29 cellular contexts compared by ENCODE assay signal in the genomic region with DNA sequence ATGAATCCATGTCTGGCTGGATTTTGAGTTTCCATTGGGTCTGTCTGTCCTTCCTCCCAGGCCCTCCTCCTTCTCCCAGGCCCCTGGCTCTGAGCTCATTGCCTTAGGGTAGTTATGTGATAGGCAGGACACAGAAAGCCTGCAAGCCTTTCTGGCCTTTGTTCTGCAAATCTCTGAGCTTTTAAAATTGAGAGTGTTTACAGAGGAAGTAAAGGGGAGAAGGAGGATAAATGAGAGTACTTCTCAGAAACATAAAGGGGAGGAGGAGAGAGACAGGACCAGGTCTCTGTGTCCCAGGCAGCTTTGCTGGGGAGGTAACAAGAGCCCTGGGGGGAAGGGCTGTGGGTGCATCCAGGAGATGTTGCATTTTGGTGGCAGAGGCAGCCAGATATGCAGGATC.
DNase-seq lines count a peak whose midpoint lies in the region; ATAC-seq and TF ChIP-seq lines count a peak whose summit lies in the region.
"Had no signal": no experiment of that assay in that cellular context is flagged by ENCODE, and none has a peak within 500 bp of the region (broad histone marks: within the 10 kb centered on the region; RNA-seq: fewer than 3 reads in every experiment).

No MANE protein-coding gene starts in this region.

- POLR2A ChIA-PET in WTC11 (lab: Charles Lee) = interaction anchor here (0.7 kb wide), 1 partner anchor 371 kb away, joined by 3 read pairs; no protein-coding TSS in a partner anchor

- CTCF ChIA-PET in WTC11 (lab: Charles Lee) = interaction anchor here (1.0 to 2.1 kb wide), 9 partner anchors 16 to 161 kb away, joined by 3 to 7 read pairs (median 5); partner anchors contain the start of gene FOXD2

- TF ChIP-seq CTCF in WTC11 (IDR thresholded peaks at IDR 0.05) = no peak
- TF ChIP-seq CTCF in nephron (IDR thresholded peaks at IDR 0.05; ENCODE audit: unreplicated experiment in 3 of 3) = no peak

- H3K27me3 Mint-ChIP-seq in WTC11 (ENCODE audit: low read depth) (peaks cover 52% of the 10 kb centered on the region), nephron (ENCODE audit: low read depth) (peaks cover 57% of the 10 kb centered on the region)

- peaks cover 55% of the 10 kb centered on the region for H3K4me1 Mint-ChIP-seq in WTC11
- peaks cover 37% of the 10 kb centered on the region for H3K4me1 Mint-ChIP-seq in nephron
- H3K4me1 Mint-ChIP-seq: activated naive CD4-positive, alpha-beta T cell treated with anti-CD3 and anti-CD28 coated beads, Interleukin-2, amount 50 U/mL, for 24 hours had no signal

- no peak overlapping the region for H3K4me3 ChIP-seq in HAP-1
- H3K4me3 ChIP-seq: GM23248, lower lobe of right lung, Peyer's patch, upper lobe of left lung had no signal

- H3K36me3 Mint-ChIP-seq in WTC11 (no peaks in the 10 kb centered on the region), nephron (ENCODE audit: low read depth) (no peaks in the 10 kb centered on the region)
- H3K36me3 Mint-ChIP-seq: activated naive CD4-positive, alpha-beta T cell treated with anti-CD3 and anti-CD28 coated beads, Interleukin-2, amount 50 U/mL, for 24 hours; brain; naive thymus-derived CD8-positive, alpha-beta T cell had no signal

- H3K4me1 ChIP-seq in HAP-1 = peaks cover 6% of the 10 kb centered on the region; the same call in 1 of the 2 replicates

- peak overlapping the region; percentile 51 for H3K27ac Mint-ChIP-seq in WTC11
- peak overlapping the region; percentile 16 to 64 (median 60) for H3K27ac Mint-ChIP-seq in nephron
- H3K27ac Mint-ChIP-seq: activated CD4-positive, alpha-beta T cell treated with anti-CD3 and anti-CD28 coated beads, Interleukin-2, amount 10 ng/mL, durations not matched to agents 24 days and 14 days; activated naive CD4-positive, alpha-beta T cell treated with anti-CD3 and anti-CD28 coated beads, Interleukin-2, amount 50 U/mL, for 24 hours; naive thymus-derived CD8-positive, alpha-beta T cell had no signal

- no peaks in the 10 kb centered on the region for H3K36me3 ChIP-seq in HAP-1 (replicated peaks)
- H3K36me3 ChIP-seq: lower lobe of right lung, Peyer's patch, upper lobe of left lung, WERI-Rb-1 had no signal

- peak; percentile 89 for ATAC-seq in WTC11
- ATAC-seq in GM21360 (IDR thresholded peaks at IDR 0.05; ENCODE audit: unreplicated experiment) = no peak
- ATAC-seq in Right ventricle myocardium superior (ENCODE audit: poor library complexity) = no peak
- ATAC-seq: esophagus mucosa; lower lobe of right lung; naive thymus-derived CD8-positive, alpha-beta T cell had no signal

- intact Hi-C loops in Right ventricle myocardium superior (cut with DNase I) = no loop called here

- H3K4me3 Mint-ChIP-seq in WTC11 (0 out of 2 replicates have a peak overlapping the region, but pooled peaks have one; percentile 0), nephron (no peak overlapping the region)
- H3K4me3 Mint-ChIP-seq: activated CD4-positive, alpha-beta T cell treated with anti-CD3 and anti-CD28 coated beads, Interleukin-2, amount 10 ng/mL, durations not matched to agents 24 days and 14 days; activated naive CD4-positive, alpha-beta T cell treated with anti-CD3 and anti-CD28 coated beads, Interleukin-2, amount 50 U/mL, for 24 hours; brain; naive thymus-derived CD8-positive, alpha-beta T cell had no signal

- peaks cover 29% of the 10 kb centered on the region for H3K27me3 ChIP-seq in HAP-1 (ENCODE audit: low read depth)
- H3K27me3 ChIP-seq: Peyer's patch, upper lobe of left lung had no signal

- in situ Hi-C loops in HAP-1 (cut with MboI; ENCODE audit: low sequenced_read_pairs) = no loop called here

- DNase-seq in DMS153 (lab: John Stamatoyannopoulos, UW) (peak; percentile 71), HAP-1 (ENCODE audit: low spot score in 2 of 2) (peak; percentile 48 to 79), WTC11 (ENCODE audit: low spot score) (peak; percentile 22), NCI-H345 treated with DMSO at 0.1 percent for 48 hours (lab: John Stamatoyannopoulos, UW; ENCODE audit: unreplicated experiment) (no peak), Right ventricle myocardium superior (no peak)
- DNase-seq: activated CD4-positive, alpha-beta T cell treated with anti-CD3 and anti-CD28 coated beads, Interleukin-2, amount 10 ng/mL, durations not matched to agents 24 days and 14 days; amniotic stem cell; Caco-2; dermis blood vessel endothelial cell; glutamatergic neuron; GM23248; Kasumi-1; lower lobe of right lung; naive thymus-derived CD8-positive, alpha-beta T cell; NCI-H1694 treated with DMSO at 0.1 percent for 48 hours; NCI-H526 treated with DMSO at 0.1 percent for 48 hours; Peyer's patch; SHP77 treated with DMSO at 0.1 percent for 48 hours; stimulated activated CD4-positive, alpha-beta T cell treated with anti-CD3 and anti-CD28 coated beads, Interleukin-15, amount 100 ng/mL, for 24 hours; stimulated activated CD4-positive, alpha-beta T cell treated with anti-CD3 and anti-CD28 coated beads, Interleukin-4, amount 100 ng/mL, for 4 hours; SW 1271; T-helper 9 cell; upper lobe of left lung; WERI-Rb-1 had no signal

- H3K9me3 Mint-ChIP-seq in WTC11 = no peaks in the 10 kb centered on the region
- H3K9me3 Mint-ChIP-seq in nephron = no peaks in the 10 kb centered on the region
- H3K9me3 Mint-ChIP-seq: activated CD4-positive, alpha-beta T cell treated with anti-CD3 and anti-CD28 coated beads, Interleukin-2, amount 10 ng/mL, durations not matched to agents 24 days and 14 days; activated naive CD4-positive, alpha-beta T cell treated with anti-CD3 and anti-CD28 coated beads, Interleukin-2, amount 50 U/mL, for 24 hours; brain; naive thymus-derived CD8-positive, alpha-beta T cell had no signal

- no peaks in the 10 kb centered on the region for H3K9me3 ChIP-seq in HAP-1
- H3K9me3 ChIP-seq: Caco-2, lower lobe of right lung, Peyer's patch, upper lobe of left lung had no signal

TF ChIP-seq in WTC11, 78 proteins besides CTCF, POLR2A, EP300 and RAD21:
- TF ChIP-seq, protein P1, sequence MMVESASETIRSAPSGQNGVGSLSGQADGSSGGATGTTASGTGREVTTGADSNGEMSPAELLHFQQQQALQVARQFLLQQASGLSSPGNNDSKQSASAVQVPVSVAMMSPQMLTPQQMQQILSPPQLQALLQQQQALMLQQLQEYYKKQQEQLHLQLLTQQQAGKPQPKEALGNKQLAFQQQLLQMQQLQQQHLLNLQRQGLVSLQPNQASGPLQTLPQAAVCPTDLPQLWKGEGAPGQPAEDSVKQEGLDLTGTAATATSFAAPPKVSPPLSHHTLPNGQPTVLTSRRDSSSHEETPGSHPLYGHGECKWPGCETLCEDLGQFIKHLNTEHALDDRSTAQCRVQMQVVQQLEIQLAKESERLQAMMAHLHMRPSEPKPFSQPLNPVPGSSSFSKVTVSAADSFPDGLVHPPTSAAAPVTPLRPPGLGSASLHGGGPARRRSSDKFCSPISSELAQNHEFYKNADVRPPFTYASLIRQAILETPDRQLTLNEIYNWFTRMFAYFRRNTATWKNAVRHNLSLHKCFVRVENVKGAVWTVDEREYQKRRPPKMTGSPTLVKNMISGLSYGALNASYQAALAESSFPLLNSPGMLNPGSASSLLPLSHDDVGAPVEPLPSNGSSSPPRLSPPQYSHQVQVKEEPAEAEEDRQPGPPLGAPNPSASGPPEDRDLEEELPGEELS (CRISPR knock-in tag; IDR thresholded peaks at IDR 0.05) = 0 out of 2 replicates have a peak, but pooled peaks have one; percentile 48
- TF ChIP-seq ZNF317 (CRISPR knock-in tag; IDR thresholded peaks at IDR 0.05; ENCODE audit: borderline replicate concordance, low read depth) (no peak), ZNF263 (CRISPR knock-in tag; IDR thresholded peaks at IDR 0.05; ENCODE audit: low read depth) (peak; percentile 76; the same call in 1 of the 2 replicates), TCF7 (CRISPR knock-in tag; IDR thresholded peaks at IDR 0.05; ENCODE audit: low read depth) (no peak), SMAD3 (CRISPR knock-in tag; IDR thresholded peaks at IDR 0.05; ENCODE audit: borderline replicate concordance) (no peak), NFATC4 (CRISPR knock-in tag; IDR thresholded peaks at IDR 0.05) (no peak), CREB1 (CRISPR knock-in tag; IDR thresholded peaks at IDR 0.05) (no peak), FOXK1 (CRISPR knock-in tag; IDR thresholded peaks at IDR 0.05) (peak; percentile 46; the same call in 1 of the 2 replicates), NFYB (CRISPR knock-in tag; conservative IDR thresholded peaks at IDR 0.05; ENCODE audit: low read depth) (no peak), RORB (CRISPR knock-in tag; IDR thresholded peaks at IDR 0.05) (no peak), SP1 (CRISPR knock-in tag; conservative IDR thresholded peaks at IDR 0.05) (0 out of 2 replicates have a peak, but pooled peaks have one; percentile 30)
- TF ChIP-seq, protein P2, sequence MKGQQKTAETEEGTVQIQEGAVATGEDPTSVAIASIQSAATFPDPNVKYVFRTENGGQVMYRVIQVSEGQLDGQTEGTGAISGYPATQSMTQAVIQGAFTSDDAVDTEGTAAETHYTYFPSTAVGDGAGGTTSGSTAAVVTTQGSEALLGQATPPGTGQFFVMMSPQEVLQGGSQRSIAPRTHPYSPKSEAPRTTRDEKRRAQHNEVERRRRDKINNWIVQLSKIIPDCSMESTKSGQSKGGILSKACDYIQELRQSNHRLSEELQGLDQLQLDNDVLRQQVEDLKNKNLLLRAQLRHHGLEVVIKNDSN (CRISPR knock-in tag; IDR thresholded peaks at IDR 0.05) = no peak
- TF ChIP-seq, protein P3, sequence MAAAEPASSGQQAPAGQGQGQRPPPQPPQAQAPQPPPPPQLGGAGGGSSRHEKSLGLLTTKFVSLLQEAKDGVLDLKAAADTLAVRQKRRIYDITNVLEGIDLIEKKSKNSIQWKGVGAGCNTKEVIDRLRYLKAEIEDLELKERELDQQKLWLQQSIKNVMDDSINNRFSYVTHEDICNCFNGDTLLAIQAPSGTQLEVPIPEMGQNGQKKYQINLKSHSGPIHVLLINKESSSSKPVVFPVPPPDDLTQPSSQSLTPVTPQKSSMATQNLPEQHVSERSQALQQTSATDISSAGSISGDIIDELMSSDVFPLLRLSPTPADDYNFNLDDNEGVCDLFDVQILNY (CRISPR knock-in tag; IDR thresholded peaks at IDR 0.05) = no peak
TF ChIP-seq in WTC11: peak in this region for 4.

Comparison
In these comparisons a context has a peak if more than half of its experiments do, and no peak if none do; other contexts are left out.
1. DNase-seq: peak in DMS153 (single experiment), HAP-1 (2 of 2) and WTC11 (single experiment); none in NCI-H345 treated with DMSO at 0.1 percent for 48 hours (single experiment) and Right ventricle myocardium superior (single experiment).